ENCODE assay signal across 14 cellular contexts in the genomic region with DNA sequence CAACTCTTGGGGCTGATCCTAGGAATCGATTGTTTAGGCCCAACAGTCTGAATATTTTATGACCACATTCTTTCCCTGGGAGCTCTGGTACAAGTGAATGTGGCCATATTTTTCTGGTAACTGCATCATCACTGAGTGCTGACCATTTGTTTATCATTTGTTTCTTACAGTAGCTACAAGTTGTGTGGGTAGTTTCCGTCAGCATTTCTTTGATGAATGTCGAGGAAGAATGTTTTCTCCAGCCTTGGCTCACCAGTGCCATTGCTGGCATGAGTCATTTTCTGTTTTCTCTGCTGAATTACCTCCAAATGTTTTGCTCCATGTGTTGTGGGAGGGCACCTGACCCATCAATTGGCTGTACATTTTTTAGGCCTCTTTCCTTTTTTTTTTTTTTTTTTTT. TPM values are rescaled to one million over a fixed set of nuclear protein-coding genes. Genes with fewer than 3 reads are reported as not detected.
A peak's percentile ranks its signal among the peaks of the same experiment; 100 is the strongest.
DNase-seq lines count a peak whose midpoint lies in the region; ATAC-seq and TF ChIP-seq lines count a peak whose summit lies in the region.
"Had no signal": no experiment of that assay in that cellular context is flagged by ENCODE, and none has a peak within 500 bp of the region (broad histone marks: within the 10 kb centered on the region; RNA-seq: fewer than 3 reads in every experiment).

No MANE protein-coding gene starts in this region.

- H3K4me1 ChIP-seq in Loucy (ENCODE audit: insufficient read depth, low read length, poor library complexity, severe bottlenecking) (peaks cover 37% of the 10 kb centered on the region), smooth muscle cell (ENCODE audit: low read depth) (no peaks in the 10 kb centered on the region)
- H3K4me1 ChIP-seq: ascending aorta had no signal

- H3K9me3 ChIP-seq in Loucy (ENCODE audit: insufficient read depth, low read depth, low read length) (no peaks in the 10 kb centered on the region), smooth muscle cell (replicated peaks; ENCODE audit: low read depth) (no peaks in the 10 kb centered on the region)
- H3K9me3 ChIP-seq: ascending aorta had no signal

- H3K4me1 Mint-ChIP-seq in activated naive CD4-positive, alpha-beta T cell treated with anti-CD3 and anti-CD28 coated beads, Interleukin-2, amount 10 ng/mL, durations not matched to agents 7 days and 5 days, result peaks cover 48% of the 10 kb centered on the region

- no peak for DNase-seq in activated naive CD4-positive, alpha-beta T cell treated with anti-CD3 and anti-CD28 coated beads, Interleukin-2, amount 10 ng/mL, durations not matched to agents 7 days and 5 days
- DNase-seq in activated naive CD4-positive, alpha-beta T cell treated with Interleukin-2 at 50 U/mL for 16 hours, result no peak
- DNase-seq in cardiac fibroblast (ENCODE audit: low read depth in 2 of 2) (peak; percentile 29 to 82), smooth muscle cell (lab: John Stamatoyannopoulos, UW; ENCODE audit: unreplicated experiment) (no peak), mucosa of gallbladder (ENCODE audit: low spot score) (no peak), sciatic nerve (ENCODE audit: low spot score) (no peak)
- DNase-seq: activated CD4-positive, alpha-beta T cell treated with anti-CD3 and anti-CD28 coated beads, Interleukin-2, amount 50 U/mL, for 48 hours; NCI-H1417; NCI-H510A had no signal

- H3K9ac ChIP-seq in Loucy (ENCODE audit: low read depth, low read length, poor library complexity, severe bottlenecking) (no peak overlapping the region), smooth muscle cell (ENCODE audit: low read depth) (peak overlapping the region; percentile 9)

- H3K27me3 ChIP-seq in Loucy (ENCODE audit: insufficient read depth, low read length, poor library complexity, severe bottlenecking) (no peaks in the 10 kb centered on the region), smooth muscle cell (ENCODE audit: low read depth) (no peaks in the 10 kb centered on the region)
- H3K27me3 ChIP-seq: ascending aorta had no signal

- intact Hi-C loops in sciatic nerve (cut with DNase I), result no loop called here

- H3K9me2 ChIP-seq in Loucy (replicated peaks; ENCODE audit: low read depth, low read length), result no peaks in the 10 kb centered on the region

- H4K20me1 ChIP-seq in Loucy (ENCODE audit: insufficient read depth, low read length, poor library complexity, severe bottlenecking), result no peaks in the 10 kb centered on the region
- H4K20me1 ChIP-seq in smooth muscle cell (ENCODE audit: low read depth), result no peaks in the 10 kb centered on the region

- H3K36me3 ChIP-seq in Loucy (ENCODE audit: insufficient read depth, low read length), result no peaks in the 10 kb centered on the region
- H3K36me3 ChIP-seq in smooth muscle cell (ENCODE audit: low read depth), result no peaks in the 10 kb centered on the region

- ATAC-seq in GM21825 (IDR thresholded peaks at IDR 0.05; ENCODE audit: unreplicated experiment) (no peak), sciatic nerve (no peak)
- ATAC-seq: Panc1 had no signal

- H3F3A ChIP-seq in Loucy (ENCODE audit: low read depth) (no peaks in the 10 kb centered on the region), smooth muscle cell (ENCODE audit: low read depth) (peaks cover 8% of the 10 kb centered on the region)

- 18% methylated on average over 3 of the region's 3 CpGs for WGBS in smooth muscle cell (ENCODE audit: low lambda C conversion rate)

- H3K4me2 ChIP-seq in Loucy (ENCODE audit: low read depth, low read length, poor library complexity, severe bottlenecking), result no peak overlapping the region
- no peak overlapping the region for H3K4me2 ChIP-seq in smooth muscle cell

- H3K4me3 Mint-ChIP-seq in activated naive CD4-positive, alpha-beta T cell treated with anti-CD3 and anti-CD28 coated beads, Interleukin-2, amount 10 ng/mL, durations not matched to agents 7 days and 5 days, result no peak overlapping the region

- TF ChIP-seq CTCF in Loucy (conservative IDR thresholded peaks at IDR 0.05; ENCODE audit: low read length) (no peak), cardiac fibroblast (IDR thresholded peaks at IDR 0.05; ENCODE audit: low read depth, low read length) (no peak), smooth muscle cell (IDR thresholded peaks at IDR 0.05; ENCODE audit: borderline replicate concordance, insufficient read depth, poor library complexity, severe bottlenecking) (no peak)

- H3K36me3 Mint-ChIP-seq in activated naive CD4-positive, alpha-beta T cell treated with anti-CD3 and anti-CD28 coated beads, Interleukin-2, amount 10 ng/mL, durations not matched to agents 7 days and 5 days, result peaks cover 65% of the 10 kb centered on the region

- no peaks in the 10 kb centered on the region for H3K79me2 ChIP-seq in Loucy (ENCODE audit: insufficient read depth, low read length)
- no peaks in the 10 kb centered on the region for H3K79me2 ChIP-seq in smooth muscle cell (ENCODE audit: low read depth)

- peak overlapping the region; percentile 78 for H3K27ac ChIP-seq in smooth muscle cell (ENCODE audit: low read depth)
- H3K27ac ChIP-seq: ascending aorta, C4-2B had no signal

- H2AFZ ChIP-seq in Loucy (ENCODE audit: low read length), result 0 out of 2 replicates have a peak overlapping the region, but pooled peaks have one; percentile 36
- no peak overlapping the region for H2AFZ ChIP-seq in smooth muscle cell (ENCODE audit: low read depth)

- H3K27me3 Mint-ChIP-seq in activated naive CD4-positive, alpha-beta T cell treated with anti-CD3 and anti-CD28 coated beads, Interleukin-2, amount 10 ng/mL, durations not matched to agents 7 days and 5 days, result no peaks in the 10 kb centered on the region

- CTCF ChIA-PET in activated naive CD4-positive, alpha-beta T cell treated with anti-CD3 and anti-CD28 coated beads, Interleukin-2, amount 10 ng/mL, durations not matched to agents 7 days and 5 days (lab: Charles Lee), result interaction anchor here (0.6 to 1.7 kb wide), 2 partner anchors 9 to 78 kb away, joined by 3 to 7 read pairs; no protein-coding TSS in a partner anchor

- peak overlapping the region; percentile 97 for H3K27ac Mint-ChIP-seq in activated naive CD4-positive, alpha-beta T cell treated with anti-CD3 and anti-CD28 coated beads, Interleukin-2, amount 10 ng/mL, durations not matched to agents 7 days and 5 days

- no peak overlapping the region for H3K4me3 ChIP-seq in Loucy (ENCODE audit: low read length, poor library complexity, severe bottlenecking)
- no peak overlapping the region for H3K4me3 ChIP-seq in cardiac fibroblast (replicated peaks in 1 of 2; ENCODE audit: low read depth in 2 of 2, low read length in 2 of 2)
- no peak overlapping the region for H3K4me3 ChIP-seq in smooth muscle cell
- H3K4me3 ChIP-seq: ascending aorta had no signal

- H3K9me3 Mint-ChIP-seq in activated naive CD4-positive, alpha-beta T cell treated with anti-CD3 and anti-CD28 coated beads, Interleukin-2, amount 10 ng/mL, durations not matched to agents 7 days and 5 days, result no peaks in the 10 kb centered on the region

RNA-seq across cellular contexts. Expression of a gene that starts 14.1 kb away (rescaled TPM):
- 41.6 and 86.0 TPM in 2 replicates for total RNA-seq in smooth muscle cell
- polyA plus RNA-seq in smooth muscle cell, result 88.1 TPM in 2 replicates
- total RNA-seq in mucosa of gallbladder, result 45.2 TPM
- total RNA-seq in sciatic nerve, result 36.6 TPM

RNA-seq across cellular contexts. Expression of a gene that starts 23.4 kb away (rescaled TPM):
- total RNA-seq in smooth muscle cell, result not detected in 2 replicates
- polyA plus RNA-seq in smooth muscle cell, result 0.34 TPM in 1 of 2 replicates, not detected in the other
- total RNA-seq in mucosa of gallbladder, result 5.0 TPM
- 6.6 TPM for total RNA-seq in sciatic nerve
- total RNA-seq: ascending aorta had no signal

RNA-seq across cellular contexts. Expression of a gene that starts 52.1 kb away (rescaled TPM):
- total RNA-seq in smooth muscle cell, result 31.5 and 34.3 TPM in 2 replicates
- 53.7 and 66.8 TPM in 2 replicates for polyA plus RNA-seq in smooth muscle cell
- 75.6 TPM for total RNA-seq in mucosa of gallbladder
- total RNA-seq in sciatic nerve, result 53.5 TPM

Comparison
In these comparisons a context has a peak if more than half of its experiments do, and no peak if none do; other contexts are left out.
1. DNase-seq: peak in cardiac fibroblast (2 of 2); none in activated naive CD4-positive, alpha-beta T cell treated with anti-CD3 and anti-CD28 coated beads, Interleukin-2, amount 10 ng/mL, durations not matched to agents 7 days and 5 days (single experiment), activated naive CD4-positive, alpha-beta T cell treated with Interleukin-2 at 50 U/mL for 16 hours (single experiment), smooth muscle cell (single experiment), mucosa of gallbladder (single experiment) and sciatic nerve (single experiment).